In the genomic region with DNA sequence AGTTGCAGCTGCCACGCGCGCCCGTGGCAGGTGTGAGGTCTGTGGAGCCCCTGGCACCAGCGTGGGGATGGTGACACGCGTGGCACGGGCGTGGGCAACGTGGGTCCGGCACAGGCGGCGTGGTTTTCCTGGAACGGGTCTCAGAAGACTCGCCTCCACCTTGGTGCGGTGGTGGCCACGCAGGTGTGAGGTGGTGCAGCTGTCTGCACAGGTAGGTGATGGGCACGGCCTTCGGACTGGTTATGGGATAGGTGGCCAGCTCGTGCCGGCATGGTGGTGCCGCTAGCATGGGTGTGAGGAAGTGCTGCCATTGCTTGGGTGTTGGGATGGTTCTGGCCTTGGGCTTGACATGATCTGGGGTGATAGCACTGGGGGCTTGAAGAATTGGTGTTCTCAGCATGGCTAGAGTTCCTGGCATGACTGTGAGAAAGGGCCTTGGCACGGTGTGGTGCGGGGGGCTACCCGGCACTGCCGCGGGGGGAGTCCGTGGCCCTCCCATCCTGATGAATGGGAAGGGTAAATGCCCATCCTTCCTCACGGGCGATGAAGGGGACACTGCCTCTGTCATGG, we compare ENCODE assay signal across 9 cellular contexts. TPM values are rescaled to one million over a fixed set of nuclear protein-coding genes. Genes with fewer than 3 reads are reported as not detected.
DNase-seq lines count a peak whose midpoint lies in the region; FAIRE-seq and TF ChIP-seq lines count a peak whose summit lies in the region.
"Had no signal": no experiment of that assay in that cellular context is flagged by ENCODE, and none has a peak within 500 bp of the region (broad histone marks: within the 10 kb centered on the region; RNA-seq: fewer than 3 reads in every experiment).

No MANE protein-coding gene starts in this region.

- no peaks in the 10 kb centered on the region for H3K9me3 Mint-ChIP-seq in T-helper 1 cell treated with Interleukin-12 subunit alpha and Interleukin-12 subunit beta and Interleukin-4 antibody, amounts not matched to agents 30 μg/mL and 1 μg/mL, for 36 hours

- peaks cover 27% of the 10 kb centered on the region for H3K27me3 Mint-ChIP-seq in T-helper 1 cell treated with Interleukin-12 subunit alpha and Interleukin-12 subunit beta and Interleukin-4 antibody, amounts not matched to agents 30 μg/mL and 1 μg/mL, for 36 hours (ENCODE audit: low read depth)

- H3K9me3 ChIP-seq in adipocyte (ENCODE audit: control insufficient read depth, low read length) (no peaks in the 10 kb centered on the region), kidney (ENCODE audit: control insufficient read depth in 1 of 2, low read length in 2 of 2) (no peaks in the 10 kb centered on the region), stomach smooth muscle (ENCODE audit: control insufficient read depth in 2 of 2, low read length in 2 of 2) (no peaks in the 10 kb centered on the region)
- H3K9me3 ChIP-seq: adrenal gland had no signal

- H3K4me1 Mint-ChIP-seq in T-helper 1 cell treated with Interleukin-12 subunit alpha and Interleukin-12 subunit beta and Interleukin-4 antibody, amounts not matched to agents 30 μg/mL and 1 μg/mL, for 36 hours (ENCODE audit: low read depth): peaks cover under 1% of the 10 kb centered on the region

- H3K27ac ChIP-seq in kidney (ENCODE audit: low read depth in 2 of 2, low read length in 2 of 2) (no peak overlapping the region), stomach smooth muscle (ENCODE audit: low read length) (no peak overlapping the region)

- H3K36me3 ChIP-seq in adipocyte (ENCODE audit: control insufficient read depth, insufficient read depth, low read length, severe bottlenecking): no peaks in the 10 kb centered on the region
- H3K36me3 ChIP-seq in kidney (ENCODE audit: control insufficient read depth in 1 of 2, insufficient read depth in 2 of 2, low read length in 2 of 2): no peaks in the 10 kb centered on the region
- no peaks in the 10 kb centered on the region for H3K36me3 ChIP-seq in stomach smooth muscle (ENCODE audit: control insufficient read depth in 2 of 2, insufficient read depth in 2 of 2, low read length in 2 of 2)
- H3K36me3 ChIP-seq: adrenal gland had no signal

- no peak for FAIRE-seq in kidney (lab: Jason Lieb, UNC)

- H3K36me3 Mint-ChIP-seq in T-helper 1 cell treated with Interleukin-12 subunit alpha and Interleukin-12 subunit beta and Interleukin-4 antibody, amounts not matched to agents 30 μg/mL and 1 μg/mL, for 36 hours (ENCODE audit: low read depth): no peaks in the 10 kb centered on the region

- TF ChIP-seq CTCF in kidney (IDR thresholded peaks at IDR 0.05; ENCODE audit: borderline replicate concordance, extremely low read depth, insufficient read depth): no peak

- peaks cover 30% of the 10 kb centered on the region for H3K27me3 ChIP-seq in adipocyte (replicated peaks; ENCODE audit: control insufficient read depth, insufficient read depth, low read length)
- H3K27me3 ChIP-seq in stomach smooth muscle (ENCODE audit: control insufficient read depth in 1 of 2, insufficient read depth in 2 of 2, low read length in 2 of 2): peaks cover 7 to 14% of the 10 kb centered on the region in 2 donors

- no peak overlapping the region for H3K27ac Mint-ChIP-seq in T-helper 1 cell treated with Interleukin-12 subunit alpha and Interleukin-12 subunit beta and Interleukin-4 antibody, amounts not matched to agents 30 μg/mL and 1 μg/mL, for 36 hours

- intact Hi-C loops in kidney (cut with DNase I): loop anchor here (5.0 kb wide), 1 partner anchor 52 kb away; no protein-coding TSS in a partner anchor

- H3K9ac ChIP-seq in adipocyte (ENCODE audit: low read length): peak overlapping the region; percentile 78
- no peak overlapping the region for H3K9ac ChIP-seq in kidney (ENCODE audit: low read length in 2 of 2)
- H3K9ac ChIP-seq in stomach smooth muscle (ENCODE audit: low read length in 2 of 2): peak overlapping the region in 1 of 2 donors; percentile 42

- DNase-seq in T-helper 1 cell: no peak
- DNase-seq in adipocyte (ENCODE audit: low read depth): no peak
- peak; percentile 79 for DNase-seq in kidney
- no peak for DNase-seq in central memory CD4-positive, alpha-beta T cell
- no peak for DNase-seq in KBM-7
- no peak for DNase-seq in stimulated activated CD4-positive, alpha-beta T cell treated with anti-CD3 and anti-CD28 coated beads, Interleukin-12 subunit alpha, Interleukin-12 subunit beta, amount 100 ng/mL, for 4 hours

- H3K4me1 ChIP-seq in adipocyte (ENCODE audit: control insufficient read depth, insufficient read depth, low read length) (peaks cover 23% of the 10 kb centered on the region), kidney (ENCODE audit: control insufficient read depth in 1 of 2, insufficient read depth in 1 of 2, low read depth in 1 of 2, low read length in 2 of 2) (peaks cover 10 to 35% of the 10 kb centered on the region in 2 donors), stomach smooth muscle (ENCODE audit: control insufficient read depth, insufficient read depth, low read length) (peaks cover 28% of the 10 kb centered on the region)

- in situ Hi-C loops in KBM-7 (cut with MboI; ENCODE audit: low pct_unique_long_range_greater_than_20kb, low sequenced_read_pairs): no loop called here

- peak overlapping the region; percentile 84 for H3K4me3 ChIP-seq in adipocyte (ENCODE audit: low read length)
- H3K4me3 ChIP-seq in kidney (ENCODE audit: low read length in 2 of 2): peak overlapping the region; percentile 36 to 66
- H3K4me3 ChIP-seq in stomach smooth muscle (ENCODE audit: low read length in 2 of 2): peak overlapping the region; percentile 73 to 76

- H3K4me3 Mint-ChIP-seq in T-helper 1 cell treated with Interleukin-12 subunit alpha and Interleukin-12 subunit beta and Interleukin-4 antibody, amounts not matched to agents 30 μg/mL and 1 μg/mL, for 36 hours: peak overlapping the region; percentile 19

RNA-seq across cellular contexts. Expression of a gene that starts 0.5 kb away (rescaled TPM):
- 3.9 TPM for total RNA-seq in kidney
- 1.4 TPM for polyA plus RNA-seq in kidney (ENCODE audit: insufficient read depth, low read depth, low replicate concordance)
